ENCODE assay signal across 19 cellular contexts in the genomic region with DNA sequence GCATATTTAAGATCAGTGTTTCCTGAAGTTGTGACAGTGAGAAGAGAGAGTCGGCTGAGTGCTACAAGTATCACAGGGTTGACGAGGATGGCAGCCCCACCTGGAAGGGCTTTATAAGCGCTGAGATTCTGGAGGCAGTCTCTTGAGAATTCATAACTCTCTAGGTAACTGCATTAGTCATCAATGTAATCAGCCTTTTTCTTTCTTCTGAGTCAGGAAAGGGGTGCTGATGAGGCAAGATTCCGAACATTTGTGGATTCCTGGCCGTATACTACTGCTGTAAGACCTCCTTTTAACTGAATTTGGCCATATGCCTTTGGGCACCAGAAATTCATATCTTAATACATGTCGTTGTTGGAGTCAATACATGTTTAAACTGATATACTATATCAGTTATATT.
"Had no signal": no experiment of that assay in that cellular context is flagged by ENCODE, and none has a peak within 500 bp of the region (broad histone marks: within the 10 kb centered on the region; RNA-seq: fewer than 3 reads in every experiment).

No MANE protein-coding gene starts in this region.

- H3K27ac ChIP-seq: adrenal gland, dorsolateral prefrontal cortex, esophagus squamous epithelium, left lung, suprapubic skin had no signal

- H3K4me3 Mint-ChIP-seq: activated CD8-positive, alpha-beta T cell treated with anti-CD3 and anti-CD28 coated beads, Interleukin-2, amount 10 ng/mL, durations not matched to agents 7 days and 5 days; activated naive CD4-positive, alpha-beta T cell treated with anti-CD3 and anti-CD28 coated beads for 36 hours; memory B cell; natural killer cell treated with Interleukin-12 subunit alpha and Interleukin-12 subunit beta and Interleukin-15 and Interleukin-18, amount 100 ng/mL, for 72 hours; type B pancreatic cell had no signal

- H3K36me3 Mint-ChIP-seq: memory B cell; natural killer cell treated with Interleukin-12 subunit alpha and Interleukin-12 subunit beta and Interleukin-15 and Interleukin-18, amount 100 ng/mL, for 72 hours; type B pancreatic cell had no signal

- FAIRE-seq: islet of Langerhans had no signal

- H3K27ac Mint-ChIP-seq: activated CD8-positive, alpha-beta T cell treated with anti-CD3 and anti-CD28 coated beads, Interleukin-2, amount 10 ng/mL, durations not matched to agents 7 days and 5 days; activated naive CD4-positive, alpha-beta T cell treated with anti-CD3 and anti-CD28 coated beads for 36 hours; memory B cell; natural killer cell treated with Interleukin-12 subunit alpha and Interleukin-12 subunit beta and Interleukin-15 and Interleukin-18, amount 100 ng/mL, for 72 hours; type B pancreatic cell had no signal

- H3K9me3 Mint-ChIP-seq: activated naive CD4-positive, alpha-beta T cell treated with anti-CD3 and anti-CD28 coated beads for 36 hours; memory B cell; natural killer cell treated with Interleukin-12 subunit alpha and Interleukin-12 subunit beta and Interleukin-15 and Interleukin-18, amount 100 ng/mL, for 72 hours; type B pancreatic cell had no signal

- H3K36me3 ChIP-seq: adrenal gland, esophagus squamous epithelium, left lung, suprapubic skin had no signal

- H3K9me3 ChIP-seq: adrenal gland, esophagus squamous epithelium, left lung, suprapubic skin had no signal

- H3K27me3 ChIP-seq: adrenal gland, dorsolateral prefrontal cortex, esophagus squamous epithelium had no signal

- H3K4me1 ChIP-seq: adrenal gland, left lung had no signal

- DNase-seq: activated CD4-positive, alpha-beta T cell treated with anti-CD3 and anti-CD28 coated beads for 4 hours; activated CD8-positive, alpha-beta memory T cell treated with anti-CD3 and anti-CD28 coated beads, Interleukin-2, amount 50 U/mL, for 48 hours; activated CD8-positive, alpha-beta T cell treated with anti-CD3 and anti-CD28 coated beads, Interleukin-2, amount 10 ng/mL, durations not matched to agents 7 days and 5 days; activated naive CD4-positive, alpha-beta T cell treated with anti-CD3 and anti-CD28 coated beads for 36 hours; adrenal gland; dorsolateral prefrontal cortex; esophagus squamous epithelium; foreskin melanocyte; left lung; occipital lobe; stimulated activated CD4-positive, alpha-beta T cell treated with anti-CD3 and anti-CD28 coated beads, Interleukin-12 subunit alpha, Interleukin-12 subunit beta, amount 100 ng/mL, for 4 hours; stimulated activated CD4-positive, alpha-beta T cell treated with anti-CD3 and anti-CD28 coated beads, Interleukin-2, amount 100 ng/mL, for 48 hours; stimulated activated naive CD4-positive, alpha-beta T cell treated with Interleukin-2 at 50 U/mL for 16 hours; T-helper 1 cell had no signal

- ATAC-seq: activated CD8-positive, alpha-beta T cell treated with anti-CD3 and anti-CD28 coated beads, Interleukin-2, amount 10 ng/mL, durations not matched to agents 7 days and 5 days; left lung; natural killer cell treated with Interleukin-12 subunit alpha and Interleukin-12 subunit beta and Interleukin-15 and Interleukin-18, amount 100 ng/mL, for 72 hours had no signal

- H3K4me3 ChIP-seq: adrenal gland, dorsolateral prefrontal cortex, esophagus squamous epithelium, left lung, suprapubic skin had no signal
